ENCODE assay signal across 15 cellular contexts in genomic region chr22:21009208-21009607, GRCh38. TPM values are rescaled to one million over a fixed set of nuclear protein-coding genes. Genes with fewer than 3 reads are reported as not detected.
"Had no signal": no experiment of that assay in that cellular context is flagged by ENCODE, and none has a peak within 500 bp of the region (broad histone marks: within the 10 kb centered on the region; RNA-seq: fewer than 3 reads in every experiment).

No MANE protein-coding gene starts in this region.

RNA-seq across cellular contexts. Expression of gene SLC7A4, which starts 23.2 kb away (rescaled TPM):
- total RNA-seq: natural killer cell, osteocyte, pulmonary artery endothelial cell had no signal

RNA-seq across cellular contexts. Expression of gene LRRC74B, which starts 36.5 kb away (rescaled TPM):
- total RNA-seq: naive thymus-derived CD4-positive, alpha-beta T cell; omental fat pad; osteocyte; pancreas; posterior vena cava; pulmonary artery endothelial cell; right atrium auricular region; sciatic nerve; smooth muscle cell; spleen; suprapubic skin; transverse colon; upper lobe of right lung; urinary bladder had no signal
- polyA plus RNA-seq: naive thymus-derived CD4-positive, alpha-beta T cell; smooth muscle cell; urinary bladder had no signal
